In genomic region chr10:118804262-118804773, GRCh38 we compare ENCODE assay signal across 1 cellular context.
TF ChIP-seq lines count a peak whose summit lies in the region.

No MANE protein-coding gene starts in this region.

TF ChIP-seq in GM23338, 12 proteins besides CTCF, POLR2A, EP300 and RAD21:
- TF ChIP-seq CREB1 (CRISPR knock-in tag; IDR thresholded peaks at IDR 0.05; ENCODE audit: low read depth) (no peak), EZH2phosphoT487 (IDR thresholded peaks at IDR 0.05; ENCODE audit: unreplicated experiment) (no peak), POLR2AphosphoS5 (IDR thresholded peaks at IDR 0.05; ENCODE audit: low read depth) (no peak), ZNF331 (CRISPR knock-in tag; IDR thresholded peaks at IDR 0.05; ENCODE audit: low read depth) (no peak), EZH2 (IDR thresholded peaks at IDR 0.05; ENCODE audit: low read depth, unreplicated experiment) (no peak), ZNF114 (CRISPR knock-in tag; IDR thresholded peaks at IDR 0.05) (no peak), STAT1 (IDR thresholded peaks at IDR 0.05; ENCODE audit: unreplicated experiment) (no peak), REST (IDR thresholded peaks at IDR 0.05; ENCODE audit: unreplicated experiment) (no peak), NANOG (IDR thresholded peaks at IDR 0.05; ENCODE audit: borderline replicate concordance) (no peak), JUNB (IDR thresholded peaks at IDR 0.05; ENCODE audit: unreplicated experiment) (no peak)
- TF ChIP-seq, protein P1, sequence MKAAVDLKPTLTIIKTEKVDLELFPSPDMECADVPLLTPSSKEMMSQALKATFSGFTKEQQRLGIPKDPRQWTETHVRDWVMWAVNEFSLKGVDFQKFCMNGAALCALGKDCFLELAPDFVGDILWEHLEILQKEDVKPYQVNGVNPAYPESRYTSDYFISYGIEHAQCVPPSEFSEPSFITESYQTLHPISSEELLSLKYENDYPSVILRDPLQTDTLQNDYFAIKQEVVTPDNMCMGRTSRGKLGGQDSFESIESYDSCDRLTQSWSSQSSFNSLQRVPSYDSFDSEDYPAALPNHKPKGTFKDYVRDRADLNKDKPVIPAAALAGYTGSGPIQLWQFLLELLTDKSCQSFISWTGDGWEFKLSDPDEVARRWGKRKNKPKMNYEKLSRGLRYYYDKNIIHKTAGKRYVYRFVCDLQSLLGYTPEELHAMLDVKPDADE (IDR thresholded peaks at IDR 0.05), result no peak
- TF ChIP-seq, protein P2, sequence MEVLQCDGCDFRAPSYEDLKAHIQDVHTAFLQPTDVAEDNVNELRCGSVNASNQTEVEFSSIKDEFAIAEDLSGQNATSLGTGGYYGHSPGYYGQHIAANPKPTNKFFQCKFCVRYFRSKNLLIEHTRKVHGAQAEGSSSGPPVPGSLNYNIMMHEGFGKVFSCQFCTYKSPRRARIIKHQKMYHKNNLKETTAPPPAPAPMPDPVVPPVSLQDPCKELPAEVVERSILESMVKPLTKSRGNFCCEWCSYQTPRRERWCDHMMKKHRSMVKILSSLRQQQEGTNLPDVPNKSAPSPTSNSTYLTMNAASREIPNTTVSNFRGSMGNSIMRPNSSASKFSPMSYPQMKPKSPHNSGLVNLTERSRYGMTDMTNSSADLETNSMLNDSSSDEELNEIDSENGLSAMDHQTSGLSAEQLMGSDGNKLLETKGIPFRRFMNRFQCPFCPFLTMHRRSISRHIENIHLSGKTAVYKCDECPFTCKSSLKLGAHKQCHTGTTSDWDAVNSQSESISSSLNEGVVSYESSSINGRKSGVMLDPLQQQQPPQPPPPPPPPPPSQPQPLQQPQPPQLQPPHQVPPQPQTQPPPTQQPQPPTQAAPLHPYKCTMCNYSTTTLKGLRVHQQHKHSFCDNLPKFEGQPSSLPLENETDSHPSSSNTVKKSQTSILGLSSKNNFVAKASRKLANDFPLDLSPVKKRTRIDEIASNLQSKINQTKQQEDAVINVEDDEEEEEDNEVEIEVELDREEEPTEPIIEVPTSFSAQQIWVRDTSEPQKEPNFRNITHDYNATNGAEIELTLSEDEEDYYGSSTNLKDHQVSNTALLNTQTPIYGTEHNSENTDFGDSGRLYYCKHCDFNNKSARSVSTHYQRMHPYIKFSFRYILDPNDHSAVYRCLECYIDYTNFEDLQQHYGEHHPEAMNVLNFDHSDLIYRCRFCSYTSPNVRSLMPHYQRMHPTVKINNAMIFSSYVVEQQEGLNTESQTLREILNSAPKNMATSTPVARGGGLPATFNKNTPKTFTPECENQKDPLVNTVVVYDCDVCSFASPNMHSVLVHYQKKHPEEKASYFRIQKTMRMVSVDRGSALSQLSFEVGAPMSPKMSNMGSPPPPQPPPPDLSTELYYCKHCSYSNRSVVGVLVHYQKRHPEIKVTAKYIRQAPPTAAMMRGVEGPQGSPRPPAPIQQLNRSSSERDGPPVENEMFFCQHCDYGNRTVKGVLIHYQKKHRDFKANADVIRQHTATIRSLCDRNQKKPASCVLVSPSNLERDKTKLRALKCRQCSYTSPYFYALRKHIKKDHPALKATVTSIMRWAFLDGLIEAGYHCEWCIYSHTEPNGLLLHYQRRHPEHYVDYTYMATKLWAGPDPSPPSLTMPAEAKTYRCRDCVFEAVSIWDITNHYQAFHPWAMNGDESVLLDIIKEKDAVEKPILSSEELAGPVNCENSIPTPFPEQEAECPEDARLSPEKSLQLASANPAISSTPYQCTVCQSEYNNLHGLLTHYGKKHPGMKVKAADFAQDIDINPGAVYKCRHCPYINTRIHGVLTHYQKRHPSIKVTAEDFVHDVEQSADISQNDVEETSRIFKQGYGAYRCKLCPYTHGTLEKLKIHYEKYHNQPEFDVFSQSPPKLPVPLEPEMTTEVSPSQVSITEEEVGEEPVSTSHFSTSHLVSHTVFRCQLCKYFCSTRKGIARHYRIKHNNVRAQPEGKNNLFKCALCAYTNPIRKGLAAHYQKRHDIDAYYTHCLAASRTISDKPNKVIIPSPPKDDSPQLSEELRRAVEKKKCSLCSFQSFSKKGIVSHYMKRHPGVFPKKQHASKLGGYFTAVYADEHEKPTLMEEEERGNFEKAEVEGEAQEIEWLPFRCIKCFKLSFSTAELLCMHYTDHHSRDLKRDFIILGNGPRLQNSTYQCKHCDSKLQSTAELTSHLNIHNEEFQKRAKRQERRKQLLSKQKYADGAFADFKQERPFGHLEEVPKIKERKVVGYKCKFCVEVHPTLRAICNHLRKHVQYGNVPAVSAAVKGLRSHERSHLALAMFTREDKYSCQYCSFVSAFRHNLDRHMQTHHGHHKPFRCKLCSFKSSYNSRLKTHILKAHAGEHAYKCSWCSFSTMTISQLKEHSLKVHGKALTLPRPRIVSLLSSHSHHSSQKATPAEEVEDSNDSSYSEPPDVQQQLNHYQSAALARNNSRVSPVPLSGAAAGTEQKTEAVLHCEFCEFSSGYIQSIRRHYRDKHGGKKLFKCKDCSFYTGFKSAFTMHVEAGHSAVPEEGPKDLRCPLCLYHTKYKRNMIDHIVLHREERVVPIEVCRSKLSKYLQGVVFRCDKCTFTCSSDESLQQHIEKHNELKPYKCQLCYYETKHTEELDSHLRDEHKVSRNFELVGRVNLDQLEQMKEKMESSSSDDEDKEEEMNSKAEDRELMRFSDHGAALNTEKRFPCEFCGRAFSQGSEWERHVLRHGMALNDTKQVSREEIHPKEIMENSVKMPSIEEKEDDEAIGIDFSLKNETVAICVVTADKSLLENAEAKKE (CRISPR knock-in tag; IDR thresholded peaks at IDR 0.05), result no peak
